ENCODE assay signal across 1 cellular context in the genomic region with DNA sequence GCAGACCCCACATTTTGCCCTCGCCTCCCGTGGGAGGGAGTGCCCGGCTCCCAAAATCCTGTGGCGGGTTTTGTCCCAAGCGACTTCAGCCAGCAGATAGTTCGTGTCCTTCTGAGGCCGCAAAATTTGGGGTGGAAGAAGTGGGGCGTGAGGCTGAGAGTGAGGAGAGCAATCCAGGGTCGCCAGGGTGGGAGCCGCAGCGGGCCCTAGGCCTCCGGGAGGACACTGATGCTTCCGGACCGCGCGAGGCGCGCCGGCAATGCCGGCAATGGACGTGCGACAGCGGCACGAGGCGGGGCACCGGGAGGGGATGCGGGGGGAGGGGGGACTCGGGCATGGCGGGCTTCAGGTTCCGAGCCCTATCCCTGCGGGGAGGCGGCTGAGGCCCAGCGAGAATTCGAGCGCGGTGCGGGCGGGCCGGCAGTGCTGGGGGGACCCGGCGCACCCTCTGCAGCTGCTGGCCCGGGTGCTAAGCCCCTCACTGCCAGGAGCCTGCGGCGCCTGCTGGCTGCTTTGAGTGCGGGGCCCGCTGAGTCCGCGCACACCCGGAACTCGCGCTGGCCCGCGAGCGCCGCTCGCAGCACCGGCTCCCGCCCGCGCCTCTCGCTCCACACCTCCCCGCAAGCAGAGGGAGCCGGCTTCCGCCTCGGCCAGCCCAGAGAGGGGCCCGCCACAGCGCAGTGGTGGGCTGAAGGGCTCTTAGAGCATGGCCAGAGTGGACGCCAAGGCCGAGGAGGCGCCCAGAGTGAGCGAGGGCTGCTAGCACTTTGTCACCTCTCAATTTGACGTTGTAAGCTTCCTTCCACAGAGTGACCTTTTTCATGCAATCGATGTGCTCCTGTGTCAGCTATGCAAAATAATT.
TF ChIP-seq lines count a peak whose summit lies in the region.

No MANE protein-coding gene starts in this region.

TF ChIP-seq in K562, 482 proteins besides CTCF, POLR2A, EP300 and RAD21 (continued from another document and continues in another):
- TF ChIP-seq, protein P1, sequence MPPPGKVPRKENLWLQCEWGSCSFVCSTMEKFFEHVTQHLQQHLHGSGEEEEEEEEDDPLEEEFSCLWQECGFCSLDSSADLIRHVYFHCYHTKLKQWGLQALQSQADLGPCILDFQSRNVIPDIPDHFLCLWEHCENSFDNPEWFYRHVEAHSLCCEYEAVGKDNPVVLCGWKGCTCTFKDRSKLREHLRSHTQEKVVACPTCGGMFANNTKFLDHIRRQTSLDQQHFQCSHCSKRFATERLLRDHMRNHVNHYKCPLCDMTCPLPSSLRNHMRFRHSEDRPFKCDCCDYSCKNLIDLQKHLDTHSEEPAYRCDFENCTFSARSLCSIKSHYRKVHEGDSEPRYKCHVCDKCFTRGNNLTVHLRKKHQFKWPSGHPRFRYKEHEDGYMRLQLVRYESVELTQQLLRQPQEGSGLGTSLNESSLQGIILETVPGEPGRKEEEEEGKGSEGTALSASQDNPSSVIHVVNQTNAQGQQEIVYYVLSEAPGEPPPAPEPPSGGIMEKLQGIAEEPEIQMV (tag; conservative IDR thresholded peaks at IDR 0.05; ENCODE audit: low read depth) = no peak
- TF ChIP-seq RCOR1 (IDR thresholded peaks at IDR 0.05; ENCODE audit: borderline replicate concordance in 1 of 2, low read depth in 2 of 2, low read length in 2 of 2) = peak in 1 of 2 experiments; percentile 47; a peak in 1 of 4 replicates
- no peak for TF ChIP-seq ZBTB1 (CRISPR knock-in tag; IDR thresholded peaks at IDR 0.05; ENCODE audit: borderline replicate concordance, low read depth)
- TF ChIP-seq RBFOX2 (IDR thresholded peaks at IDR 0.05; ENCODE audit: low read depth, low read length) = peak; percentile 86
- no peak for TF ChIP-seq CBX2 (IDR thresholded peaks at IDR 0.05; ENCODE audit: insufficient read depth, low read length, poor library complexity, severe bottlenecking)
- no peak for TF ChIP-seq ZNF224 (CRISPR knock-in tag; IDR thresholded peaks at IDR 0.05)
- TF ChIP-seq, protein P2, sequence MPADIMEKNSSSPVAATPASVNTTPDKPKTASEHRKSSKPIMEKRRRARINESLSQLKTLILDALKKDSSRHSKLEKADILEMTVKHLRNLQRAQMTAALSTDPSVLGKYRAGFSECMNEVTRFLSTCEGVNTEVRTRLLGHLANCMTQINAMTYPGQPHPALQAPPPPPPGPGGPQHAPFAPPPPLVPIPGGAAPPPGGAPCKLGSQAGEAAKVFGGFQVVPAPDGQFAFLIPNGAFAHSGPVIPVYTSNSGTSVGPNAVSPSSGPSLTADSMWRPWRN (IDR thresholded peaks at IDR 0.05; ENCODE audit: low read depth) = no peak
- TF ChIP-seq, protein P3, sequence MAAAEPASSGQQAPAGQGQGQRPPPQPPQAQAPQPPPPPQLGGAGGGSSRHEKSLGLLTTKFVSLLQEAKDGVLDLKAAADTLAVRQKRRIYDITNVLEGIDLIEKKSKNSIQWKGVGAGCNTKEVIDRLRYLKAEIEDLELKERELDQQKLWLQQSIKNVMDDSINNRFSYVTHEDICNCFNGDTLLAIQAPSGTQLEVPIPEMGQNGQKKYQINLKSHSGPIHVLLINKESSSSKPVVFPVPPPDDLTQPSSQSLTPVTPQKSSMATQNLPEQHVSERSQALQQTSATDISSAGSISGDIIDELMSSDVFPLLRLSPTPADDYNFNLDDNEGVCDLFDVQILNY (CRISPR knock-in tag; IDR thresholded peaks at IDR 0.05) = no peak
- no peak; a peak in 1 of 4 replicates for TF ChIP-seq TEAD1 (CRISPR knock-in tag; IDR thresholded peaks at IDR 0.05)
- TF ChIP-seq, protein P4, sequence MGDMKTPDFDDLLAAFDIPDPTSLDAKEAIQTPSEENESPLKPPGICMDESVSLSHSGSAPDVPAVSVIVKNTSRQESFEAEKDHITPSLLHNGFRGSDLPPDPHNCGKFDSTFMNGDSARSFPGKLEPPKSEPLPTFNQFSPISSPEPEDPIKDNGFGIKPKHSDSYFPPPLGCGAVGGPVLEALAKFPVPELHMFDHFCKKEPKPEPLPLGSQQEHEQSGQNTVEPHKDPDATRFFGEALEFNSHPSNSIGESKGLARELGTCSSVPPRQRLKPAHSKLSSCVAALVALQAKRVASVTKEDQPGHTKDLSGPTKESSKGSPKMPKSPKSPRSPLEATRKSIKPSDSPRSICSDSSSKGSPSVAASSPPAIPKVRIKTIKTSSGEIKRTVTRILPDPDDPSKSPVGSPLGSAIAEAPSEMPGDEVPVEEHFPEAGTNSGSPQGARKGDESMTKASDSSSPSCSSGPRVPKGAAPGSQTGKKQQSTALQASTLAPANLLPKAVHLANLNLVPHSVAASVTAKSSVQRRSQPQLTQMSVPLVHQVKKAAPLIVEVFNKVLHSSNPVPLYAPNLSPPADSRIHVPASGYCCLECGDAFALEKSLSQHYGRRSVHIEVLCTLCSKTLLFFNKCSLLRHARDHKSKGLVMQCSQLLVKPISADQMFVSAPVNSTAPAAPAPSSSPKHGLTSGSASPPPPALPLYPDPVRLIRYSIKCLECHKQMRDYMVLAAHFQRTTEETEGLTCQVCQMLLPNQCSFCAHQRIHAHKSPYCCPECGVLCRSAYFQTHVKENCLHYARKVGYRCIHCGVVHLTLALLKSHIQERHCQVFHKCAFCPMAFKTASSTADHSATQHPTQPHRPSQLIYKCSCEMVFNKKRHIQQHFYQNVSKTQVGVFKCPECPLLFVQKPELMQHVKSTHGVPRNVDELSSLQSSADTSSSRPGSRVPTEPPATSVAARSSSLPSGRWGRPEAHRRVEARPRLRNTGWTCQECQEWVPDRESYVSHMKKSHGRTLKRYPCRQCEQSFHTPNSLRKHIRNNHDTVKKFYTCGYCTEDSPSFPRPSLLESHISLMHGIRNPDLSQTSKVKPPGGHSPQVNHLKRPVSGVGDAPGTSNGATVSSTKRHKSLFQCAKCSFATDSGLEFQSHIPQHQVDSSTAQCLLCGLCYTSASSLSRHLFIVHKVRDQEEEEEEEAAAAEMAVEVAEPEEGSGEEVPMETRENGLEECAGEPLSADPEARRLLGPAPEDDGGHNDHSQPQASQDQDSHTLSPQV (IDR thresholded peaks at IDR 0.05) = no peak
- TF ChIP-seq CBX3 (IDR thresholded peaks at IDR 0.05; ENCODE audit: borderline replicate concordance in 1 of 2, low read length in 2 of 2) = peak in 1 of 2 experiments; percentile 20; a peak in 1 of 3 replicates
- no peak for TF ChIP-seq SMARCC2 (IDR thresholded peaks at IDR 0.05; ENCODE audit: low read depth)
- TF ChIP-seq, protein P5, sequence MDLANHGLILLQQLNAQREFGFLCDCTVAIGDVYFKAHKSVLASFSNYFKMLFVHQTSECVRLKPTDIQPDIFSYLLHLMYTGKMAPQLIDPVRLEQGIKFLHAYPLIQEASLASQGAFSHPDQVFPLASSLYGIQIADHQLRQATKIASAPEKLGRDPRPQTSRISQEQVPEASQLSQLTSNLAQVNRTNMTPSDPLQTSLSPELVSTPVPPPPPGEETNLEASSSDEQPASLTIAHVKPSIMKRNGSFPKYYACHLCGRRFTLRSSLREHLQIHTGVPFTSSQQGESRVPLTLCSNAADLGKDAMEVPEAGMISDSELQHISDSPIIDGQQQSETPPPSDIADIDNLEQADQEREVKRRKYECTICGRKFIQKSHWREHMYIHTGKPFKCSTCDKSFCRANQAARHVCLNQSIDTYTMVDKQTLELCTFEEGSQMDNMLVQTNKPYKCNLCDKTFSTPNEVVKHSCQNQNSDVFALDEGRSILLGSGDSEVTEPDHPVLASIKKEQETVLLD (IDR thresholded peaks at IDR 0.05) = no peak
- TF ChIP-seq, protein P6, sequence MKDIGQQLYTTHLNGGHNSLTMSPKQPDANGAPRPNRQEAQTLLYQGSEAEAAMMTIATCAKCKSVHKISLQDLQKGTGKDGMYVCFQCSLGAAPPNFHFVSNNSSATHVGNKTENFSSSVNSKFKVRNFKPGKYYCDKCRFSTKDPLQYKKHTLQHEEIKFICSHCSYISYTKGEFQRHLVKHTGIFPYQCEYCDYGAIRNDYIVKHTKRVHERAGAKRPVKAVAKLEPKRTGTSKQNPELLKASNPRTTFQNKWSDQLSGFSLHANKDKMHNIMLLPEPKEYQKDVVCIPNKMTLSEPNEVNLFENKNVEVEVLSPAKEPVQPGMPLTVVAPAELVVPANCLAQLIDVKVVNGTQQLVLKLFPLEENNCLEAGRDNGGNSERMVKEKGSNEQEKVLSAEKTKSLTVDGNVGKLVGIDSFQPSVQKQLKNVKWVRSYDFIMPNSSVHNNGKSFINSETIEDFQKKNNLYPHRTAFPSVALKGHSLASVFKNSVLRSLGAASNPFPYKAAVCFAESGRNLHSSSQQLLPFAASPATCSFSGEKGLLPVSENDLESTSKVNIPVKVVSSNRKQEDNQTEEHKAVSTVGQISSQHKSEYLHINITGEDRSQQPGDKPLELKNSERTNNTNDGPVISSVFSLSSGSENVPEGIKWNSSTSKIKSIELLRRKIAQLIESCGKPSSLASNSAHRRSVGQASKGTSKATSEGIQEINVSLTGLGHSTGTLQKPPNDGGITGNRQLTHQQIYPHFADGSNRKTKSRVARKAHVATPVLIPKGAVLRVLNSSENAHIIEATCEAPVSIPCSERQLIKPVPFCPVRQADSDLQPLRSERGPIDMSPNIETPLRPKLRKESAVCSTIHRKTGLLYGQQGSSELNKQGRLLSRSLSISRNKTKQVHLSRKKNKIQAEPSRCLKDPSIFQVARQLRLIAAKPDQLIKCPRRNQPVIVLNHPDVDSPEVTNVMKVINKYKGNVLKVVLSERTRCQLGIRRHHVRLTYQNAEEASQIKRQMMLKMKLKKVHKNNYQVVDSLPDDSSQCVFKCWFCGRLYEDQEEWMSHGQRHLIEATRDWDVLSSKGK (CRISPR knock-in tag; IDR thresholded peaks at IDR 0.05) = no peak
- no peak for TF ChIP-seq ELF4 (CRISPR knock-in tag; IDR thresholded peaks at IDR 0.05)
- no peak; a peak in 1 of 4 replicates for TF ChIP-seq SIN3A (IDR thresholded peaks at IDR 0.05; ENCODE audit: borderline replicate concordance in 2 of 2, control insufficient read depth in 1 of 2, low read depth in 2 of 2, low read length in 2 of 2)
- TF ChIP-seq ZNF77 (CRISPR knock-in tag; IDR thresholded peaks at IDR 0.05) = no peak
- TF ChIP-seq ZFX (CRISPR knock-in tag; IDR thresholded peaks at IDR 0.05) = peak; percentile 51
- no peak for TF ChIP-seq CEBPB (tag; IDR thresholded peaks at IDR 0.05)
- TF ChIP-seq JUNB (CRISPR knock-in tag; conservative IDR thresholded peaks at IDR 0.05) = no peak
- TF ChIP-seq ZNF644 (tag; IDR thresholded peaks at IDR 0.05; ENCODE audit: low read depth) = no peak
- no peak for TF ChIP-seq ZKSCAN1 (IDR thresholded peaks at IDR 0.05; ENCODE audit: low read depth, low read length)
- TF ChIP-seq STAT5A (IDR thresholded peaks at IDR 0.05; ENCODE audit: borderline replicate concordance, low read length) = no peak
- no peak for TF ChIP-seq BACH1 (tag; IDR thresholded peaks at IDR 0.05)
- TF ChIP-seq DNMT1 (IDR thresholded peaks at IDR 0.05) = no peak
- no peak; the same call in 1 of the 2 replicates for TF ChIP-seq PML (IDR thresholded peaks at IDR 0.05; ENCODE audit: low read length)
- no peak for TF ChIP-seq HMG20A (CRISPR knock-in tag; conservative IDR thresholded peaks at IDR 0.05)
- no peak for TF ChIP-seq EWSR1 (IDR thresholded peaks at IDR 0.05; ENCODE audit: borderline replicate concordance, low read depth, partially characterized antibody)
- no peak for TF ChIP-seq ETV6 (IDR thresholded peaks at IDR 0.05; ENCODE audit: borderline replicate concordance in 1 of 2, low read depth in 2 of 2, low read length in 1 of 2)
- no peak for TF ChIP-seq ETV6 (CRISPR knock-in tag; IDR thresholded peaks at IDR 0.05; ENCODE audit: borderline replicate concordance)
- no peak for TF ChIP-seq MAFG (tag; conservative IDR thresholded peaks at IDR 0.05)
- TF ChIP-seq JUND (IDR thresholded peaks at IDR 0.05; ENCODE audit: borderline replicate concordance, low read depth, low read length) = no peak
- no peak for TF ChIP-seq JUND (tag; IDR thresholded peaks at IDR 0.05; ENCODE audit: borderline replicate concordance, low read depth, low read length)
- TF ChIP-seq, protein P7, sequence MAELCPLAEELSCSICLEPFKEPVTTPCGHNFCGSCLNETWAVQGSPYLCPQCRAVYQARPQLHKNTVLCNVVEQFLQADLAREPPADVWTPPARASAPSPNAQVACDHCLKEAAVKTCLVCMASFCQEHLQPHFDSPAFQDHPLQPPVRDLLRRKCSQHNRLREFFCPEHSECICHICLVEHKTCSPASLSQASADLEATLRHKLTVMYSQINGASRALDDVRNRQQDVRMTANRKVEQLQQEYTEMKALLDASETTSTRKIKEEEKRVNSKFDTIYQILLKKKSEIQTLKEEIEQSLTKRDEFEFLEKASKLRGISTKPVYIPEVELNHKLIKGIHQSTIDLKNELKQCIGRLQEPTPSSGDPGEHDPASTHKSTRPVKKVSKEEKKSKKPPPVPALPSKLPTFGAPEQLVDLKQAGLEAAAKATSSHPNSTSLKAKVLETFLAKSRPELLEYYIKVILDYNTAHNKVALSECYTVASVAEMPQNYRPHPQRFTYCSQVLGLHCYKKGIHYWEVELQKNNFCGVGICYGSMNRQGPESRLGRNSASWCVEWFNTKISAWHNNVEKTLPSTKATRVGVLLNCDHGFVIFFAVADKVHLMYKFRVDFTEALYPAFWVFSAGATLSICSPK (IDR thresholded peaks at IDR 0.05; ENCODE audit: borderline replicate concordance) = no peak
- no peak for TF ChIP-seq POU5F1 (IDR thresholded peaks at IDR 0.05; ENCODE audit: borderline replicate concordance, low read depth, low read length, partially characterized antibody)
- no peak for TF ChIP-seq ZNF561 (CRISPR knock-in tag; conservative IDR thresholded peaks at IDR 0.05)
- no peak for TF ChIP-seq ZNF324 (CRISPR knock-in tag; IDR thresholded peaks at IDR 0.05)
- TF ChIP-seq PHB (CRISPR knock-in tag; IDR thresholded peaks at IDR 0.05) = no peak
- TF ChIP-seq ZC3H8 (IDR thresholded peaks at IDR 0.05) = no peak
